8 cellular contexts compared by ENCODE assay signal in the genomic region with DNA sequence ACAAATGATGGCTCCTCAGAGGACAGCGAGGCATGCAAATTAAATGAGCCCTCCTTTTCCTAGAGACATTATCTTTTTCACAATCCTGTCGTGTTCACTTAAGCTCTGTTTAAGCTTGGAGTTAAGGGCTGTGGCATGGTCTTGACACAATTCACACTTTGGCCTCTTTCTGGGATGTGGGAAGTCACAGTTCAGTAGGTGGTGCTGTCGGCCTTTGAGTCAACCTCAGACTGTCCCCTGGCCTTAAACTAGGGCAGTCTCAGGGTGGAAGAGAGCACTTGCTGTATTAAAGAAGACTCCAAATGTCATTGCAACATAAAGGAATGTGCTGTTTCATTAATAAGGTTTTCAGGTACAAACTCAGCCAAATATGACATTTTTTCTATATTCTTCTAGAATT.
DNase-seq lines count a peak whose midpoint lies in the region; ATAC-seq and FAIRE-seq lines count a peak whose summit lies in the region.

No MANE protein-coding gene starts in this region.

- H3K27ac Mint-ChIP-seq in activated T-helper 2 cell treated with anti-CD3 and anti-CD28 coated beads, Interferon-gamma antibody, Interleukin-2, Interleukin-4, amounts not matched to agents 10 μg/mL and 5 μg/mL and 100 μg/mL, durations not matched to agents 14 hours and 24 hours and 36 hours, result no peak overlapping the region

- ATAC-seq in GM19035 (IDR thresholded peaks at IDR 0.05; ENCODE audit: unreplicated experiment) (peak; percentile 36), HG03175 (IDR thresholded peaks at IDR 0.05; ENCODE audit: unreplicated experiment) (peak; percentile 53)

- peak; percentile 67 for DNase-seq in ELF-1 (ENCODE audit: low read depth, low spot score)
- DNase-seq in SW480 (ENCODE audit: low spot score), result peak; percentile 70
- peak; percentile 43 for DNase-seq in iPS-NIHi11 (ENCODE audit: low spot score)
- DNase-seq in urothelium cell line (ENCODE audit: low spot score), result peak; percentile 40
- no peak for DNase-seq in activated T-helper 2 cell treated with anti-CD3 and anti-CD28 coated beads, Interferon-gamma antibody, Interleukin-2, Interleukin-4, amounts not matched to agents 10 μg/mL and 5 μg/mL and 100 μg/mL, durations not matched to agents 14 hours and 24 hours and 36 hours (ENCODE audit: low spot score)
- DNase-seq in NCI-H446 treated with DMSO at 0.1 percent for 48 hours (lab: John Stamatoyannopoulos, UW), result no peak

- FAIRE-seq in urothelium cell line (lab: Jason Lieb, UNC), result no peak

- no peaks in the 10 kb centered on the region for H3K36me3 Mint-ChIP-seq in activated T-helper 2 cell treated with anti-CD3 and anti-CD28 coated beads, Interferon-gamma antibody, Interleukin-2, Interleukin-4, amounts not matched to agents 10 μg/mL and 5 μg/mL and 100 μg/mL, durations not matched to agents 14 hours and 24 hours and 36 hours (ENCODE audit: low read depth)

- H3K27me3 Mint-ChIP-seq in activated T-helper 2 cell treated with anti-CD3 and anti-CD28 coated beads, Interferon-gamma antibody, Interleukin-2, Interleukin-4, amounts not matched to agents 10 μg/mL and 5 μg/mL and 100 μg/mL, durations not matched to agents 14 hours and 24 hours and 36 hours (ENCODE audit: low read depth), result peaks cover 73% of the 10 kb centered on the region

- H3K9me3 Mint-ChIP-seq in activated T-helper 2 cell treated with anti-CD3 and anti-CD28 coated beads, Interferon-gamma antibody, Interleukin-2, Interleukin-4, amounts not matched to agents 10 μg/mL and 5 μg/mL and 100 μg/mL, durations not matched to agents 14 hours and 24 hours and 36 hours, result no peaks in the 10 kb centered on the region

- intact Hi-C loops in activated T-helper 2 cell treated with anti-CD3 and anti-CD28 coated beads, Interferon-gamma antibody, Interleukin-2, Interleukin-4, amounts not matched to agents 10 μg/mL and 5 μg/mL and 100 μg/mL, durations not matched to agents 14 hours and 24 hours and 36 hours (cut with micrococcal nuclease), result loop anchor here (1.0 to 10.0 kb wide), 5 partner anchors 88 to 1772 kb away; no protein-coding TSS in a partner anchor

- H3K4me3 Mint-ChIP-seq in activated T-helper 2 cell treated with anti-CD3 and anti-CD28 coated beads, Interferon-gamma antibody, Interleukin-2, Interleukin-4, amounts not matched to agents 10 μg/mL and 5 μg/mL and 100 μg/mL, durations not matched to agents 14 hours and 24 hours and 36 hours (ENCODE audit: low read depth), result no peak overlapping the region

- H3K4me1 Mint-ChIP-seq in activated T-helper 2 cell treated with anti-CD3 and anti-CD28 coated beads, Interferon-gamma antibody, Interleukin-2, Interleukin-4, amounts not matched to agents 10 μg/mL and 5 μg/mL and 100 μg/mL, durations not matched to agents 14 hours and 24 hours and 36 hours (ENCODE audit: low read depth), result peaks cover 31% of the 10 kb centered on the region

Comparison
In these comparisons a context has a peak if more than half of its experiments do, and no peak if none do; other contexts are left out.
1. DNase-seq: peak in ELF-1 (single experiment), SW480 (single experiment), iPS-NIHi11 (single experiment) and urothelium cell line (single experiment); none in activated T-helper 2 cell treated with anti-CD3 and anti-CD28 coated beads, Interferon-gamma antibody, Interleukin-2, Interleukin-4, amounts not matched to agents 10 μg/mL and 5 μg/mL and 100 μg/mL, durations not matched to agents 14 hours and 24 hours and 36 hours (single experiment) and NCI-H446 treated with DMSO at 0.1 percent for 48 hours (single experiment).